ENCODE assay signal across 8 cellular contexts in genomic region chr19:47765522-47766358, GRCh38. TPM values are rescaled to one million over a fixed set of nuclear protein-coding genes. Genes with fewer than 3 reads are reported as not detected.
DNase-seq lines count a peak whose midpoint lies in the region; ATAC-seq, FAIRE-seq and TF ChIP-seq lines count a peak whose summit lies in the region.

No MANE protein-coding gene starts in this region.

- H3K27ac ChIP-seq in left ventricle myocardium inferior (replicated peaks) (no peak overlapping the region), small intestine (ENCODE audit: low read depth in 1 of 2, low read length in 1 of 2) (no peak overlapping the region)

- FAIRE-seq in small intestine (lab: Jason Lieb, UNC) = no peak

- in situ Hi-C loops in GM13977 (cut with MboI; ENCODE audit: low pct_unique_long_range_greater_than_20kb, low sequenced_read_pairs, unreplicated experiment) = no loop called here

- no peak for ATAC-seq in GM18498 (IDR thresholded peaks at IDR 0.05; ENCODE audit: unreplicated experiment)

- no peak overlapping the region for H3K4me3 ChIP-seq in AG10803 (ENCODE audit: low read length)
- no peak overlapping the region for H3K4me3 ChIP-seq in left ventricle myocardium inferior
- no peak overlapping the region for H3K4me3 ChIP-seq in small intestine (ENCODE audit: low read depth in 1 of 2, low read length in 2 of 2)

- 29 to 39% (median 29%) methylated on average over 19 of the region's 19 CpGs for WGBS in small intestine, 3 donors

- H3K9me3 ChIP-seq in left ventricle myocardium inferior (replicated peaks) = no peaks in the 10 kb centered on the region
- H3K9me3 ChIP-seq in small intestine (ENCODE audit: control insufficient read depth, low read depth) = no peaks in the 10 kb centered on the region

- peak; percentile 41 for DNase-seq in AG10803 (ENCODE audit: low read depth)
- no peak for DNase-seq in GM13977 (ENCODE audit: low spot score)
- DNase-seq in NOMO-1 (lab: John Stamatoyannopoulos, UW; ENCODE audit: unreplicated experiment in 2 of 2) = peak; percentile 12 to 35
- DNase-seq in activated naive CD8-positive, alpha-beta T cell treated with anti-CD3 and anti-CD28 coated beads for 36 hours = peak; percentile 38
- peak; percentile 75 for DNase-seq in left ventricle myocardium inferior
- DNase-seq in small intestine = peak; percentile 62
- no peak for DNase-seq in GM19238 (ENCODE audit: insufficient read length, low spot score)

- no peaks in the 10 kb centered on the region for H3K9me3 Mint-ChIP-seq in activated naive CD8-positive, alpha-beta T cell treated with anti-CD3 and anti-CD28 coated beads for 36 hours

- H3K27me3 ChIP-seq in left ventricle myocardium inferior (ENCODE audit: low read depth) = no peaks in the 10 kb centered on the region
- no peaks in the 10 kb centered on the region for H3K27me3 ChIP-seq in small intestine (ENCODE audit: control insufficient read depth in 2 of 2, insufficient read depth in 2 of 2, low read length in 2 of 2)

- intact Hi-C loops in left ventricle myocardium inferior (cut with micrococcal nuclease) = no loop called here

- no peak overlapping the region for H3K27ac Mint-ChIP-seq in activated naive CD8-positive, alpha-beta T cell treated with anti-CD3 and anti-CD28 coated beads for 36 hours

- H3K36me3 Mint-ChIP-seq in activated naive CD8-positive, alpha-beta T cell treated with anti-CD3 and anti-CD28 coated beads for 36 hours = no peaks in the 10 kb centered on the region

- H3K4me3 Mint-ChIP-seq in activated naive CD8-positive, alpha-beta T cell treated with anti-CD3 and anti-CD28 coated beads for 36 hours = no peak overlapping the region

- no peaks in the 10 kb centered on the region for H3K36me3 ChIP-seq in left ventricle myocardium inferior
- H3K36me3 ChIP-seq in small intestine (ENCODE audit: control insufficient read depth in 2 of 2, insufficient read depth in 2 of 2, low read length in 2 of 2) = no peaks in the 10 kb centered on the region

- peaks cover 17% of the 10 kb centered on the region for H3K4me1 ChIP-seq in left ventricle myocardium inferior
- H3K4me1 ChIP-seq in small intestine (ENCODE audit: control insufficient read depth in 2 of 2, insufficient read depth in 1 of 2, low read depth in 1 of 2, low read length in 1 of 2) = no peaks in the 10 kb centered on the region

- no peaks in the 10 kb centered on the region for H3K27me3 Mint-ChIP-seq in activated naive CD8-positive, alpha-beta T cell treated with anti-CD3 and anti-CD28 coated beads for 36 hours

- TF ChIP-seq CTCF in AG10803 (conservative IDR thresholded peaks at IDR 0.05; ENCODE audit: low read length) = peak; percentile 75
- peak; percentile 86 for TF ChIP-seq CTCF in GM13977 (IDR thresholded peaks at IDR 0.05; ENCODE audit: extremely low read depth, insufficient read depth, missing control alignments)
- peak; percentile 90 for TF ChIP-seq CTCF in left ventricle myocardium inferior (IDR thresholded peaks at IDR 0.05; ENCODE audit: borderline replicate concordance)

- no peaks in the 10 kb centered on the region for H3K4me1 Mint-ChIP-seq in activated naive CD8-positive, alpha-beta T cell treated with anti-CD3 and anti-CD28 coated beads for 36 hours

RNA-seq across cellular contexts. Expression of gene SELENOW, which starts 12.8 kb away (rescaled TPM):
- 100 to 1,000 TPM in 1 of 2 experiments, 10 to 100 TPM in 1; 99.1 to 107 TPM for total RNA-seq in activated naive CD8-positive, alpha-beta T cell treated with anti-CD3 and anti-CD28 coated beads for 36 hours
- 1,019 TPM for total RNA-seq in left ventricle myocardium inferior
- 100 to 1,000 TPM; 322 to 434 (median 379) TPM for polyA plus RNA-seq in small intestine

RNA-seq across cellular contexts. Expression of gene NOP53, which starts 20.4 kb away (rescaled TPM):
- total RNA-seq in activated naive CD8-positive, alpha-beta T cell treated with anti-CD3 and anti-CD28 coated beads for 36 hours = 100 to 1,000 TPM; 248 to 249 TPM
- total RNA-seq in left ventricle myocardium inferior = 169 TPM
- polyA plus RNA-seq in small intestine = 100 to 1,000 TPM; 290 to 621 (median 552) TPM

RNA-seq across cellular contexts. Expression of gene TPRX1, which starts 38.6 kb away (rescaled TPM):
- not detected for total RNA-seq in activated naive CD8-positive, alpha-beta T cell treated with anti-CD3 and anti-CD28 coated beads for 36 hours
- not detected for total RNA-seq in left ventricle myocardium inferior
- polyA plus RNA-seq in small intestine = not detected

RNA-seq across cellular contexts. Expression of gene EHD2, which starts 52.5 kb away (rescaled TPM):
- total RNA-seq in activated naive CD8-positive, alpha-beta T cell treated with anti-CD3 and anti-CD28 coated beads for 36 hours = under 1 TPM; 0.44 to 0.68 TPM
- total RNA-seq in left ventricle myocardium inferior = 48.2 TPM
- polyA plus RNA-seq in small intestine = 10 to 100 TPM in 1 of 3 donors, 1 to 10 TPM in 1, under 1 TPM in 1; 0.89 to 35.1 (median 7.3) TPM

RNA-seq across cellular contexts. Expression of gene CRX, which starts 56.0 kb away (rescaled TPM):
- not detected for total RNA-seq in activated naive CD8-positive, alpha-beta T cell treated with anti-CD3 and anti-CD28 coated beads for 36 hours
- total RNA-seq in left ventricle myocardium inferior = not detected
- polyA plus RNA-seq in small intestine = not detected

Comparison
In these comparisons a context has a peak if more than half of its experiments do, and no peak if none do; other contexts are left out.
1. DNase-seq: peak in AG10803 (single experiment), NOMO-1 (2 of 2), activated naive CD8-positive, alpha-beta T cell treated with anti-CD3 and anti-CD28 coated beads for 36 hours (single experiment), left ventricle myocardium inferior (single experiment) and small intestine (single experiment); none in GM13977 (single experiment) and GM19238 (single experiment).
2. Peak in every context shown above with its lines, with median percentiles within 50 percentile points of each other: CTCF ChIP-seq.